Comparison of ENCODE assay signal across 15 cellular contexts in genomic region chr2:74966893-74967292, GRCh38.
"Had no signal": no experiment of that assay in that cellular context is flagged by ENCODE, and none has a peak within 500 bp of the region (broad histone marks: within the 10 kb centered on the region; RNA-seq: fewer than 3 reads in every experiment).

No MANE protein-coding gene starts in this region.

- H3K36me3 ChIP-seq: pancreas, uterus had no signal

- H3K4me1 Mint-ChIP-seq: neural crest cell had no signal

- H3K9me3 Mint-ChIP-seq: memory B cell had no signal

- H3K27me3 ChIP-seq: ascending aorta, pancreas, uterus had no signal

- H3K9me3 ChIP-seq: pancreas, uterus had no signal

- H3K27ac Mint-ChIP-seq: memory B cell had no signal

- H3K4me3 Mint-ChIP-seq: memory B cell, neural crest cell had no signal

- H3K4me3 ChIP-seq: ascending aorta, pancreas, uterus had no signal

- DNase-seq: activated CD4-positive, alpha-beta T cell treated with anti-CD3 and anti-CD28 coated beads for 4 hours; effector CD4-positive, alpha-beta T cell; foreskin melanocyte; head of caudate nucleus; pancreas; SHP77; stimulated activated CD4-positive, alpha-beta T cell treated with anti-CD3 and anti-CD28 coated beads, Interleukin-4, amount 100 ng/mL, for 1 hour; stimulated activated CD8-positive, alpha-beta memory T cell treated with anti-CD3 and anti-CD28 coated beads, Interleukin-4, amount 100 ng/mL, for 48 hours; T1000; uterus had no signal

- H3K27ac ChIP-seq: ascending aorta, pancreas, uterus, VCaP had no signal

- ATAC-seq: left lobe of liver, pancreas had no signal

- H3K27me3 Mint-ChIP-seq: memory B cell had no signal

- H3K4me1 ChIP-seq: ascending aorta, pancreas, uterus had no signal
